Comparison of ENCODE assay signal across 21 cellular contexts in the genomic region with DNA sequence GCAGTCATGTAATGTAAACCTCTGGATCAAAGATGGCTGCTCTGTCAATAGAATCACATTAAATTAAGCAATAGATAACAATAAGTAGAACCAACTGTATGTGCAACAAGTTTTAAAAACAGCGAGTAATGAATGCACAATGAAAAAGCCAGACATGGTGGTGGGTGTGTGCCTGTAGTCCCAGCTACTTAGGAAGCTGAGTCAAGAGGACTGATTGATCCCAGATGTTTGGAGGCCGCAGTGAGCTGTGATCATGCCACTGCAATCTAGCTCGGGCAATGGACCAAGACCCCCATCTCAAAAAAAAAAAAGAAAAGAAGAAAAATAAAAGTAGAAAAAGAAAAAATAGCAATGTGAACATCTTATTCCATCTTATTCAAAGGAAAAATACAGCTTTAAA.
"Had no signal": no experiment of that assay in that cellular context is flagged by ENCODE, and none has a peak within 500 bp of the region (broad histone marks: within the 10 kb centered on the region; RNA-seq: fewer than 3 reads in every experiment).

No MANE protein-coding gene starts in this region.

- H3K4me1 Mint-ChIP-seq: brain; naive thymus-derived CD4-positive, alpha-beta T cell; stimulated activated memory B cell treated with anti-CD40 and anti-IgM and Interleukin-4, amounts not matched to agents 10 μg/mL and 1 μg/mL and 100 μg/mL, for 72 hours had no signal

- ATAC-seq: activated CD8-positive, alpha-beta T cell treated with anti-CD3 and anti-CD28 coated beads, Interleukin-2, amount 10 ng/mL, durations not matched to agents 7 days and 5 days; activated naive CD4-positive, alpha-beta T cell treated with anti-CD3 and anti-CD28 coated beads, Interleukin-2, amount 50 U/mL, for 72 hours; esophagus mucosa; mucosa of descending colon; naive thymus-derived CD4-positive, alpha-beta T cell; pancreas; stimulated activated memory B cell treated with anti-CD40 and anti-IgM and Interleukin-4, amounts not matched to agents 10 μg/mL and 1 μg/mL and 100 μg/mL, for 72 hours; WTC11 had no signal

- H3K27ac ChIP-seq: colonic mucosa, left ventricle myocardium inferior, pancreas, tibial nerve, uterus had no signal

- H3K36me3 ChIP-seq: colonic mucosa, left ventricle myocardium inferior, pancreas, tibial nerve, uterus had no signal

- H3K4me1 ChIP-seq: colonic mucosa, left ventricle myocardium inferior, pancreas, tibial nerve, uterus had no signal

- H3K9me3 ChIP-seq: colonic mucosa, left ventricle myocardium inferior, mucosa of descending colon, pancreas, tibial nerve, uterus had no signal

- H3K27me3 ChIP-seq: colonic mucosa, pancreas, tibial nerve, uterus had no signal

- H3K36me3 Mint-ChIP-seq: activated naive CD4-positive, alpha-beta T cell treated with anti-CD3 and anti-CD28 coated beads, Interleukin-2, amount 50 U/mL, for 72 hours; brain; naive thymus-derived CD4-positive, alpha-beta T cell; stimulated activated memory B cell treated with anti-CD40 and anti-IgM and Interleukin-4, amounts not matched to agents 10 μg/mL and 1 μg/mL and 100 μg/mL, for 72 hours had no signal

- H3K9me3 Mint-ChIP-seq: brain, WTC11 had no signal

- H3K4me3 Mint-ChIP-seq: activated CD8-positive, alpha-beta T cell treated with anti-CD3 and anti-CD28 coated beads, Interleukin-2, amount 10 ng/mL, durations not matched to agents 7 days and 5 days; brain; naive thymus-derived CD4-positive, alpha-beta T cell; stimulated activated memory B cell treated with anti-CD40 and anti-IgM and Interleukin-4, amounts not matched to agents 10 μg/mL and 1 μg/mL and 100 μg/mL, for 72 hours; WTC11 had no signal

- H3K27ac Mint-ChIP-seq: activated CD8-positive, alpha-beta T cell treated with anti-CD3 and anti-CD28 coated beads, Interleukin-2, amount 10 ng/mL, durations not matched to agents 7 days and 5 days; activated naive CD4-positive, alpha-beta T cell treated with anti-CD3 and anti-CD28 coated beads, Interleukin-2, amount 50 U/mL, for 72 hours; brain; naive thymus-derived CD4-positive, alpha-beta T cell; stimulated activated memory B cell treated with anti-CD40 and anti-IgM and Interleukin-4, amounts not matched to agents 10 μg/mL and 1 μg/mL and 100 μg/mL, for 72 hours; WTC11 had no signal

- FAIRE-seq: endometrium, keratinocyte, TTC549 had no signal

- H3K27me3 Mint-ChIP-seq: brain; naive thymus-derived CD4-positive, alpha-beta T cell; stimulated activated memory B cell treated with anti-CD40 and anti-IgM and Interleukin-4, amounts not matched to agents 10 μg/mL and 1 μg/mL and 100 μg/mL, for 72 hours had no signal

- H3K4me3 ChIP-seq: colonic mucosa, left ventricle myocardium inferior, mucosa of descending colon, pancreas, tibial nerve, uterus had no signal

- DNase-seq: activated CD4-positive, alpha-beta T cell treated with anti-CD3 and anti-CD28 coated beads for 4 hours; activated CD8-positive, alpha-beta memory T cell treated with anti-CD3 and anti-CD28 coated beads, Interleukin-2, amount 50 U/mL, for 4 hours; activated CD8-positive, alpha-beta T cell treated with anti-CD3 and anti-CD28 coated beads, Interleukin-2, amount 10 ng/mL, durations not matched to agents 7 days and 5 days; activated effector memory CD4-positive, alpha-beta T cell treated with anti-CD3 and anti-CD28 coated beads, Interleukin-2, amount 50 U/mL, for 16 hours; activated T-cell treated with anti-CD3 and anti-CD28 coated beads, Interleukin-2, amount 50 U/mL, for 48 hours; central memory CD4-positive, alpha-beta T cell; colonic mucosa; left ventricle myocardium inferior; mucosa of descending colon; naive thymus-derived CD4-positive, alpha-beta T cell; pancreas; uterus had no signal
